Comparison of ENCODE assay signal across 1 cellular context in the genomic region with DNA sequence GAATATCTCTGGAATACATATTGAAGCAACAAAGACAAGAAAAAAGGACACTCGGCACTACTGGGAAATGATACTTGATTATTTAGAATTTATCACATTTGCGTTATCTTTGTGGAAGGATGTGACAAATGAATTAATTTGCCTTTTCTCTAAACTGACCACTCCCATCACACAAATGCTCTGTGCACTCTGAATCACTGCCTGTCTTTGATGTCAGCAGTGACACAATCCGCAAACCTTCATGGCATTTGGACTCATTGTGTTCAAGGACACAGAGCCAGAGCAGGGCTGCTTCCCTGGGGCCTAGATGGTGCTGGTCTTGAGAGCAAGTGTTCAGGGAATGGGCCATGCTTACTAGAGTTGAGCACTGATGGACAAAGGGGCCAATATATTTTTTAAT.
A peak's percentile ranks its signal among the peaks of the same experiment; 100 is the strongest.
TF ChIP-seq lines count a peak whose summit lies in the region.

No MANE protein-coding gene starts in this region.

TF ChIP-seq in HepG2, 621 proteins besides CTCF, POLR2A, EP300 and RAD21 (continued from another document and continues in another):
- TF ChIP-seq, protein P1, sequence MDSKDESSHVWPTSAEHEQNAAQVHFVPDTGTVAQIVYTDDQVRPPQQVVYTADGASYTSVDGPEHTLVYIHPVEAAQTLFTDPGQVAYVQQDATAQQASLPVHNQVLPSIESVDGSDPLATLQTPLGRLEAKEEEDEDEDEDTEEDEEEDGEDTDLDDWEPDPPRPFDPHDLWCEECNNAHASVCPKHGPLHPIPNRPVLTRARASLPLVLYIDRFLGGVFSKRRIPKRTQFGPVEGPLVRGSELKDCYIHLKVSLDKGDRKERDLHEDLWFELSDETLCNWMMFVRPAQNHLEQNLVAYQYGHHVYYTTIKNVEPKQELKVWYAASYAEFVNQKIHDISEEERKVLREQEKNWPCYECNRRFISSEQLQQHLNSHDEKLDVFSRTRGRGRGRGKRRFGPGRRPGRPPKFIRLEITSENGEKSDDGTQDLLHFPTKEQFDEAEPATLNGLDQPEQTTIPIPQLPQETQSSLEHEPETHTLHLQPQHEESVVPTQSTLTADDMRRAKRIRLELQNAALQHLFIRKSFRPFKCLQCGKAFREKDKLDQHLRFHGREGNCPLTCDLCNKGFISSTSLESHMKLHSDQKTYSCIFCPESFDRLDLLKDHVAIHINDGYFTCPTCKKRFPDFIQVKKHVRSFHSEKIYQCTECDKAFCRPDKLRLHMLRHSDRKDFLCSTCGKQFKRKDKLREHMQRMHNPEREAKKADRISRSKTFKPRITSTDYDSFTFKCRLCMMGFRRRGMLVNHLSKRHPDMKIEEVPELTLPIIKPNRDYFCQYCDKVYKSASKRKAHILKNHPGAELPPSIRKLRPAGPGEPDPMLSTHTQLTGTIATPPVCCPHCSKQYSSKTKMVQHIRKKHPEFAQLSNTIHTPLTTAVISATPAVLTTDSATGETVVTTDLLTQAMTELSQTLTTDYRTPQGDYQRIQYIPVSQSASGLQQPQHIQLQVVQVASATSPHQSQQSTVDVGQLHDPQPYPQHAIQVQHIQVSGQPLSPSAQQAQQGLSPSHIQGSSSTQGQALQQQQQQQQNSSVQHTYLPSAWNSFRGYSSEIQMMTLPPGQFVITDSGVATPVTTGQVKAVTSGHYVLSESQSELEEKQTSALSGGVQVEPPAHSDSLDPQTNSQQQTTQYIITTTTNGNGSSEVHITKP (CRISPR knock-in tag; IDR thresholded peaks at IDR 0.05; ENCODE audit: low read depth): 0 out of 2 replicates have a peak, but pooled peaks have one; percentile 22
- no peak for TF ChIP-seq CREB1 (IDR thresholded peaks at IDR 0.05)
- TF ChIP-seq CREB1 (CRISPR knock-in tag; IDR thresholded peaks at IDR 0.05): no peak
- TF ChIP-seq ZNF790 (CRISPR knock-in tag; IDR thresholded peaks at IDR 0.05; ENCODE audit: borderline replicate concordance): no peak
- TF ChIP-seq, protein P2, sequence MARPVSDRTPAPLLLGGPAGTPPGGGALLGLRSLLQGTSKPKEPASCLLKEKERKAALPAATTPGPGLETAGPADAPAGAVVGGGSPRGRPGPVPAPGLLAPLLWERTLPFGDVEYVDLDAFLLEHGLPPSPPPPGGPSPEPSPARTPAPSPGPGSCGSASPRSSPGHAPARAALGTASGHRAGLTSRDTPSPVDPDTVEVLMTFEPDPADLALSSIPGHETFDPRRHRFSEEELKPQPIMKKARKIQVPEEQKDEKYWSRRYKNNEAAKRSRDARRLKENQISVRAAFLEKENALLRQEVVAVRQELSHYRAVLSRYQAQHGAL (CRISPR knock-in tag; IDR thresholded peaks at IDR 0.05; ENCODE audit: not compliant biosample characterization): no peak
- no peak for TF ChIP-seq ZFP1 (CRISPR knock-in tag; IDR thresholded peaks at IDR 0.05)
- no peak for TF ChIP-seq ZNF83 (CRISPR knock-in tag; IDR thresholded peaks at IDR 0.05; ENCODE audit: borderline replicate concordance)
- peak; percentile 82 for TF ChIP-seq HNF4A (CRISPR knock-in tag; IDR thresholded peaks at IDR 0.05)
- TF ChIP-seq RFX3 (CRISPR knock-in tag; IDR thresholded peaks at IDR 0.05): no peak
- TF ChIP-seq TEAD3 (CRISPR knock-in tag; optimal IDR thresholded peaks at IDR 0.05; ENCODE audit: borderline replicate concordance): peak; percentile 98
- TF ChIP-seq FLYWCH1 (CRISPR knock-in tag; IDR thresholded peaks at IDR 0.05): no peak
- TF ChIP-seq ZNF547 (CRISPR knock-in tag; IDR thresholded peaks at IDR 0.05): no peak
- TF ChIP-seq ZNF101 (CRISPR knock-in tag; IDR thresholded peaks at IDR 0.05; ENCODE audit: borderline replicate concordance, low read depth): no peak
- TF ChIP-seq NR2F2 (IDR thresholded peaks at IDR 0.05; ENCODE audit: borderline replicate concordance, low read depth): no peak
- TF ChIP-seq MBD4 (IDR thresholded peaks at IDR 0.05; ENCODE audit: borderline replicate concordance, low read length): no peak
- peak; percentile 83 for TF ChIP-seq FOSL1 (CRISPR knock-in tag; IDR thresholded peaks at IDR 0.05; ENCODE audit: borderline replicate concordance)
- TF ChIP-seq ZNF382 (CRISPR knock-in tag; IDR thresholded peaks at IDR 0.05; ENCODE audit: borderline replicate concordance): no peak
- TF ChIP-seq ZNF446 (CRISPR knock-in tag; IDR thresholded peaks at IDR 0.05): no peak
- TF ChIP-seq, protein P3, sequence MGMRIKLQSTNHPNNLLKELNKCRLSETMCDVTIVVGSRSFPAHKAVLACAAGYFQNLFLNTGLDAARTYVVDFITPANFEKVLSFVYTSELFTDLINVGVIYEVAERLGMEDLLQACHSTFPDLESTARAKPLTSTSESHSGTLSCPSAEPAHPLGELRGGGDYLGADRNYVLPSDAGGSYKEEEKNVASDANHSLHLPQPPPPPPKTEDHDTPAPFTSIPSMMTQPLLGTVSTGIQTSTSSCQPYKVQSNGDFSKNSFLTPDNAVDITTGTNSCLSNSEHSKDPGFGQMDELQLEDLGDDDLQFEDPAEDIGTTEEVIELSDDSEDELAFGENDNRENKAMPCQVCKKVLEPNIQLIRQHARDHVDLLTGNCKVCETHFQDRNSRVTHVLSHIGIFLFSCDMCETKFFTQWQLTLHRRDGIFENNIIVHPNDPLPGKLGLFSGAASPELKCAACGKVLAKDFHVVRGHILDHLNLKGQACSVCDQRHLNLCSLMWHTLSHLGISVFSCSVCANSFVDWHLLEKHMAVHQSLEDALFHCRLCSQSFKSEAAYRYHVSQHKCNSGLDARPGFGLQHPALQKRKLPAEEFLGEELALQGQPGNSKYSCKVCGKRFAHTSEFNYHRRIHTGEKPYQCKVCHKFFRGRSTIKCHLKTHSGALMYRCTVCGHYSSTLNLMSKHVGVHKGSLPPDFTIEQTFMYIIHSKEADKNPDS (CRISPR knock-in tag; IDR thresholded peaks at IDR 0.05): no peak
- TF ChIP-seq ZNF530 (CRISPR knock-in tag; IDR thresholded peaks at IDR 0.05; ENCODE audit: low read depth): no peak
- peak; percentile 63; the same call in 1 of the 2 replicates for TF ChIP-seq RXRB (CRISPR knock-in tag; IDR thresholded peaks at IDR 0.05; ENCODE audit: borderline replicate concordance)
- TF ChIP-seq ZBTB42 (CRISPR knock-in tag; IDR thresholded peaks at IDR 0.05): no peak
- TF ChIP-seq ZNF441 (CRISPR knock-in tag; IDR thresholded peaks at IDR 0.05; ENCODE audit: borderline replicate concordance): no peak
- TF ChIP-seq ZSCAN31 (CRISPR knock-in tag; IDR thresholded peaks at IDR 0.05; ENCODE audit: low read depth): no peak
- TF ChIP-seq ZNF598 (CRISPR knock-in tag; IDR thresholded peaks at IDR 0.05; ENCODE audit: borderline replicate concordance): no peak
- TF ChIP-seq ZMYM2 (CRISPR knock-in tag; IDR thresholded peaks at IDR 0.05): peak; percentile 73; the same call in 1 of the 2 replicates
- TF ChIP-seq, protein P4, sequence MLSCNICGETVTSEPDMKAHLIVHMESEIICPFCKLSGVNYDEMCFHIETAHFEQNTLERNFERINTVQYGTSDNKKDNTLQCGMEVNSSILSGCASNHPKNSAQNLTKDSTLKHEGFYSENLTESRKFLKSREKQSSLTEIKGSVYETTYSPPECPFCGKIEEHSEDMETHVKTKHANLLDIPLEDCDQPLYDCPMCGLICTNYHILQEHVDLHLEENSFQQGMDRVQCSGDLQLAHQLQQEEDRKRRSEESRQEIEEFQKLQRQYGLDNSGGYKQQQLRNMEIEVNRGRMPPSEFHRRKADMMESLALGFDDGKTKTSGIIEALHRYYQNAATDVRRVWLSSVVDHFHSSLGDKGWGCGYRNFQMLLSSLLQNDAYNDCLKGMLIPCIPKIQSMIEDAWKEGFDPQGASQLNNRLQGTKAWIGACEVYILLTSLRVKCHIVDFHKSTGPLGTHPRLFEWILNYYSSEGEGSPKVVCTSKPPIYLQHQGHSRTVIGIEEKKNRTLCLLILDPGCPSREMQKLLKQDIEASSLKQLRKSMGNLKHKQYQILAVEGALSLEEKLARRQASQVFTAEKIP (CRISPR knock-in tag; IDR thresholded peaks at IDR 0.05; ENCODE audit: borderline replicate concordance): no peak
- TF ChIP-seq NR2F6 (IDR thresholded peaks at IDR 0.05): no peak
- TF ChIP-seq NR2F6 (CRISPR knock-in tag; IDR thresholded peaks at IDR 0.05): no peak
- TF ChIP-seq, protein P5, sequence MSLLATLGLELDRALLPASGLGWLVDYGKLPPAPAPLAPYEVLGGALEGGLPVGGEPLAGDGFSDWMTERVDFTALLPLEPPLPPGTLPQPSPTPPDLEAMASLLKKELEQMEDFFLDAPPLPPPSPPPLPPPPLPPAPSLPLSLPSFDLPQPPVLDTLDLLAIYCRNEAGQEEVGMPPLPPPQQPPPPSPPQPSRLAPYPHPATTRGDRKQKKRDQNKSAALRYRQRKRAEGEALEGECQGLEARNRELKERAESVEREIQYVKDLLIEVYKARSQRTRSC (CRISPR knock-in tag; IDR thresholded peaks at IDR 0.05; ENCODE audit: low read depth): no peak
- TF ChIP-seq, protein P6, sequence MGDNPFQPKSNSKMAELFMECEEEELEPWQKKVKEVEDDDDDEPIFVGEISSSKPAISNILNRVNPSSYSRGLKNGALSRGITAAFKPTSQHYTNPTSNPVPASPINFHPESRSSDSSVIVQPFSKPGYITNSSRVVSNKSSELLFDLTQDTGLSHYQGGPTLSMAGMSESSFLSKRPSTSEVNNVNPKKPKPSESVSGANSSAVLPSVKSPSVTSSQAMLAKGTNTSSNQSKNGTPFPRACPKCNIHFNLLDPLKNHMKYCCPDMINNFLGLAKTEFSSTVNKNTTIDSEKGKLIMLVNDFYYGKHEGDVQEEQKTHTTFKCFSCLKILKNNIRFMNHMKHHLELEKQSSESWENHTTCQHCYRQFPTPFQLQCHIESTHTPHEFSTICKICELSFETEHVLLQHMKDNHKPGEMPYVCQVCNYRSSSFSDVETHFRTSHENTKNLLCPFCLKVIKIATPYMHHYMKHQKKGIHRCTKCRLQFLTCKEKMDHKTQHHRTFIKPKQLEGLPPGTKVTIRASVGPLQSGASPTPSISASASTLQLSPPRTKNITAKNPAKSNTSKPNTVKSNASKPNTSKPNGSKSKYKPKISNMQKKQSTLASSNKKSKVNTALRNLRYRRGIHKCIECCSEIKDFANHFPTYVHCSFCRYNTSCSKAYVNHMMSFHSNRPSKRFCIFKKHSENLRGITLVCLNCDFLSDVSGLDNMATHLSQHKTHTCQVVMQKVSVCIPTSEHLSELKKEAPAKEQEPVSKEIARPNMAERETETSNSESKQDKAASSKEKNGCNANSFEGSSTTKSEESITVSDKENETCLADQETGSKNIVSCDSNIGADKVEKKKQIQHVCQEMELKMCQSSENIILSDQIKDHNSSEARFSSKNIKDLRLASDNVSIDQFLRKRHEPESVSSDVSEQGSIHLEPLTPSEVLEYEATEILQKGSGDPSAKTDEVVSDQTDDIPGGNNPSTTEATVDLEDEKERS (CRISPR knock-in tag; IDR thresholded peaks at IDR 0.05): 0 out of 2 replicates have a peak, but pooled peaks have one; percentile 7
- TF ChIP-seq, protein P7, sequence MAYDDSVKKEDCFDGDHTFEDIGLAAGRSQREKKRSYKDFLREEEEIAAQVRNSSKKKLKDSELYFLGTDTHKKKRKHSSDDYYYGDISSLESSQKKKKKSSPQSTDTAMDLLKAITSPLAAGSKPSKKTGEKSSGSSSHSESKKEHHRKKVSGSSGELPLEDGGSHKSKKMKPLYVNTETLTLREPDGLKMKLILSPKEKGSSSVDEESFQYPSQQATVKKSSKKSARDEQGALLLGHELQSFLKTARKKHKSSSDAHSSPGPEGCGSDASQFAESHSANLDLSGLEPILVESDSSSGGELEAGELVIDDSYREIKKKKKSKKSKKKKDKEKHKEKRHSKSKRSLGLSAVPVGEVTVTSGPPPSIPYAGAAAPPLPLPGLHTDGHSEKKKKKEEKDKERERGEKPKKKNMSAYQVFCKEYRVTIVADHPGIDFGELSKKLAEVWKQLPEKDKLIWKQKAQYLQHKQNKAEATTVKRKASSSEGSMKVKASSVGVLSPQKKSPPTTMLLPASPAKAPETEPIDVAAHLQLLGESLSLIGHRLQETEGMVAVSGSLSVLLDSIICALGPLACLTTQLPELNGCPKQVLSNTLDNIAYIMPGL (CRISPR knock-in tag; IDR thresholded peaks at IDR 0.05; ENCODE audit: borderline replicate concordance in 1 of 2, low read depth in 1 of 2): no peak
- no peak for TF ChIP-seq ZNF766 (CRISPR knock-in tag; IDR thresholded peaks at IDR 0.05; ENCODE audit: borderline replicate concordance)
- 0 out of 2 replicates have a peak, but pooled peaks have one; percentile 47 for TF ChIP-seq IRF2 (CRISPR knock-in tag; IDR thresholded peaks at IDR 0.05)
- TF ChIP-seq, protein P8, sequence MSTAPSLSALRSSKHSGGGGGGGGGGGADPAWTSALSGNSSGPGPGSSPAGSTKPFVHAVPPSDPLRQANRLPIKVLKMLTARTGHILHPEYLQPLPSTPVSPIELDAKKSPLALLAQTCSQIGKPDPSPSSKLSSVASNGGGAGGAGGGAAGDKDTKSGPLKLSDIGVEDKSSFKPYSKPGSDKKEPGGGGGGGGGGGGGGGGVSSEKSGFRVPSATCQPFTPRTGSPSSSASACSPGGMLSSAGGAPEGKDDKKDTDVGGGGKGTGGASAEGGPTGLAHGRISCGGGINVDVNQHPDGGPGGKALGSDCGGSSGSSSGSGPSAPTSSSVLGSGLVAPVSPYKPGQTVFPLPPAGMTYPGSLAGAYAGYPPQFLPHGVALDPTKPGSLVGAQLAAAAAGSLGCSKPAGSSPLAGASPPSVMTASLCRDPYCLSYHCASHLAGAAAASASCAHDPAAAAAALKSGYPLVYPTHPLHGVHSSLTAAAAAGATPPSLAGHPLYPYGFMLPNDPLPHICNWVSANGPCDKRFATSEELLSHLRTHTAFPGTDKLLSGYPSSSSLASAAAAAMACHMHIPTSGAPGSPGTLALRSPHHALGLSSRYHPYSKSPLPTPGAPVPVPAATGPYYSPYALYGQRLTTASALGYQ (CRISPR knock-in tag; IDR thresholded peaks at IDR 0.05): no peak
- TF ChIP-seq, protein P9, sequence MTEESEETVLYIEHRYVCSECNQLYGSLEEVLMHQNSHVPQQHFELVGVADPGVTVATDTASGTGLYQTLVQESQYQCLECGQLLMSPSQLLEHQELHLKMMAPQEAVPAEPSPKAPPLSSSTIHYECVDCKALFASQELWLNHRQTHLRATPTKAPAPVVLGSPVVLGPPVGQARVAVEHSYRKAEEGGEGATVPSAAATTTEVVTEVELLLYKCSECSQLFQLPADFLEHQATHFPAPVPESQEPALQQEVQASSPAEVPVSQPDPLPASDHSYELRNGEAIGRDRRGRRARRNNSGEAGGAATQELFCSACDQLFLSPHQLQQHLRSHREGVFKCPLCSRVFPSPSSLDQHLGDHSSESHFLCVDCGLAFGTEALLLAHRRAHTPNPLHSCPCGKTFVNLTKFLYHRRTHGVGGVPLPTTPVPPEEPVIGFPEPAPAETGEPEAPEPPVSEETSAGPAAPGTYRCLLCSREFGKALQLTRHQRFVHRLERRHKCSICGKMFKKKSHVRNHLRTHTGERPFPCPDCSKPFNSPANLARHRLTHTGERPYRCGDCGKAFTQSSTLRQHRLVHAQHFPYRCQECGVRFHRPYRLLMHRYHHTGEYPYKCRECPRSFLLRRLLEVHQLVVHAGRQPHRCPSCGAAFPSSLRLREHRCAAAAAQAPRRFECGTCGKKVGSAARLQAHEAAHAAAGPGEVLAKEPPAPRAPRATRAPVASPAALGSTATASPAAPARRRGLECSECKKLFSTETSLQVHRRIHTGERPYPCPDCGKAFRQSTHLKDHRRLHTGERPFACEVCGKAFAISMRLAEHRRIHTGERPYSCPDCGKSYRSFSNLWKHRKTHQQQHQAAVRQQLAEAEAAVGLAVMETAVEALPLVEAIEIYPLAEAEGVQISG (CRISPR knock-in tag; IDR thresholded peaks at IDR 0.05): no peak
- peak; percentile 89 for TF ChIP-seq GFI1 (CRISPR knock-in tag; IDR thresholded peaks at IDR 0.05; ENCODE audit: borderline replicate concordance)
